ENCODE assay signal across 8 cellular contexts in genomic region chr6:31621991-31622390, GRCh38. TPM values are rescaled to one million over a fixed set of nuclear protein-coding genes. Genes with fewer than 3 reads are reported as not detected.
DNase-seq lines count a peak whose midpoint lies in the region; ATAC-seq lines count a peak whose summit lies in the region.

No MANE protein-coding gene starts in this region.

- H3K36me3 ChIP-seq in muscle layer of colon (ENCODE audit: insufficient read depth, low read length), result peaks cover 39% of the 10 kb centered on the region

- no peaks in the 10 kb centered on the region for H3K9me3 ChIP-seq in muscle layer of colon (ENCODE audit: low read length)

- peaks cover 18% of the 10 kb centered on the region for H3K4me1 ChIP-seq in muscle layer of colon (ENCODE audit: insufficient read depth, low read length)

- H3K9ac ChIP-seq in muscle layer of colon (ENCODE audit: low read length), result peak overlapping the region; percentile 99

- DNase-seq in AG08396 (ENCODE audit: low spot score) (peak; percentile 29), HT-29 (ENCODE audit: low spot score) (peak; percentile 44), T47D (ENCODE audit: low read depth in 1 of 2, low spot score in 1 of 2) (peak; percentile 66 to 81), epidermal melanocyte (ENCODE audit: insufficient read length, low spot score) (no peak), CD1c-positive myeloid dendritic cell (ENCODE audit: extremely low spot score) (no peak)
- no peak for DNase-seq in effector CD4-positive, alpha-beta T cell

- no peaks in the 10 kb centered on the region for H3K27me3 ChIP-seq in muscle layer of colon (ENCODE audit: control insufficient read depth in 1 of 2, insufficient read depth in 2 of 2, low read length in 2 of 2)

- in situ Hi-C loops in T47D (cut with HindIII; ENCODE audit: low pct_unique_long_range_greater_than_20kb, low sequenced_read_pairs), result no loop called here

- peak overlapping the region; percentile 60 to 89 for H3K4me3 ChIP-seq in muscle layer of colon (ENCODE audit: low read depth in 1 of 2, low read length in 2 of 2)

- ATAC-seq in GM21528 (IDR thresholded peaks at IDR 0.05; ENCODE audit: low FRiP score, unreplicated experiment), result no peak

- peak overlapping the region; percentile 80 for H3K27ac ChIP-seq in muscle layer of colon (ENCODE audit: low read depth, low read length)

RNA-seq across cellular contexts. Expression of gene PRRC2A, which starts 1.5 kb away (rescaled TPM):
- total RNA-seq in HT-29 (2014; rRNA removed; shearing (Covaris generic)), result 128 and 172 TPM in 2 replicates

RNA-seq across cellular contexts. Expression of gene AIF1, which starts 7.0 kb away (rescaled TPM):
- total RNA-seq in HT-29 (2014; rRNA removed; shearing (Covaris generic)), result not detected in 2 replicates

RNA-seq across cellular contexts. Expression of gene NCR3, which starts 29.2 kb away (rescaled TPM):
- not detected in 2 replicates for total RNA-seq in HT-29 (2014; rRNA removed; shearing (Covaris generic))

RNA-seq across cellular contexts. Expression of gene BAG6, which starts 30.5 kb away (rescaled TPM):
- 307 and 336 TPM in 2 replicates for total RNA-seq in HT-29 (2014; rRNA removed; shearing (Covaris generic))

RNA-seq across cellular contexts. Expression of gene APOM, which starts 33.7 kb away (rescaled TPM):
- total RNA-seq in HT-29 (2014; rRNA removed; shearing (Covaris generic)), result 1.8 and 4.2 TPM in 2 replicates

Comparison
In these comparisons a context has a peak if more than half of its experiments do, and no peak if none do; other contexts are left out.
1. DNase-seq: peak in AG08396 (single experiment), HT-29 (single experiment) and T47D (2 of 2); none in effector CD4-positive, alpha-beta T cell (single experiment), epidermal melanocyte (single experiment) and CD1c-positive myeloid dendritic cell (single experiment).